ENCODE assay signal across 1 cellular context in genomic region chr6:157323924-157324276, GRCh38.
TF ChIP-seq lines count a peak whose summit lies in the region.

No MANE protein-coding gene starts in this region.

TF ChIP-seq in HepG2, 621 proteins besides CTCF, POLR2A, EP300 and RAD21 (continued from another document and continues in another):
- no peak for TF ChIP-seq REST (IDR thresholded peaks at IDR 0.05; ENCODE audit: borderline replicate concordance in 1 of 2, low read depth in 1 of 2, low read length in 2 of 2)
- no peak for TF ChIP-seq HNRNPK (IDR thresholded peaks at IDR 0.05; ENCODE audit: low read depth, low read length, poor library complexity, severe bottlenecking)
- TF ChIP-seq ZNF577 (CRISPR knock-in tag; IDR thresholded peaks at IDR 0.05; ENCODE audit: borderline replicate concordance, low read depth): no peak
- TF ChIP-seq CAMTA2 (CRISPR knock-in tag; IDR thresholded peaks at IDR 0.05; ENCODE audit: borderline replicate concordance): peak; percentile 36; the same call in 1 of the 2 replicates
- no peak for TF ChIP-seq ZBTB34 (CRISPR knock-in tag; IDR thresholded peaks at IDR 0.05)
- TF ChIP-seq STAT5B (CRISPR knock-in tag; IDR thresholded peaks at IDR 0.05): no peak
- TF ChIP-seq RAD51 (IDR thresholded peaks at IDR 0.05; ENCODE audit: borderline replicate concordance): no peak
- TF ChIP-seq MYPOP (CRISPR knock-in tag; IDR thresholded peaks at IDR 0.05): peak; percentile 84
- no peak for TF ChIP-seq ZNF451 (CRISPR knock-in tag; IDR thresholded peaks at IDR 0.05)
- TF ChIP-seq BRCA1 (CRISPR knock-in tag; IDR thresholded peaks at IDR 0.05): no peak
- peak; percentile 27 for TF ChIP-seq STAG1 (CRISPR knock-in tag; IDR thresholded peaks at IDR 0.05)
- no peak for TF ChIP-seq CBX1 (IDR thresholded peaks at IDR 0.05; ENCODE audit: low read depth)
- no peak for TF ChIP-seq ATF7 (IDR thresholded peaks at IDR 0.05)
- TF ChIP-seq ATF7 (CRISPR knock-in tag; IDR thresholded peaks at IDR 0.05): no peak
- TF ChIP-seq SIX4 (CRISPR knock-in tag; IDR thresholded peaks at IDR 0.05): no peak
- TF ChIP-seq NCOA5 (CRISPR knock-in tag; IDR thresholded peaks at IDR 0.05): no peak
- TF ChIP-seq THAP7 (CRISPR knock-in tag; IDR thresholded peaks at IDR 0.05): no peak
- TF ChIP-seq ZNF788 (CRISPR knock-in tag; IDR thresholded peaks at IDR 0.05; ENCODE audit: borderline replicate concordance): no peak
- TF ChIP-seq RNF219 (CRISPR knock-in tag; IDR thresholded peaks at IDR 0.05): no peak
- no peak for TF ChIP-seq ZBED4 (CRISPR knock-in tag; IDR thresholded peaks at IDR 0.05; ENCODE audit: borderline replicate concordance)
- TF ChIP-seq SMAD9 (CRISPR knock-in tag; IDR thresholded peaks at IDR 0.05): no peak
- no peak for TF ChIP-seq NFAT5 (CRISPR knock-in tag; IDR thresholded peaks at IDR 0.05)
- TF ChIP-seq ZNF670 (CRISPR knock-in tag; IDR thresholded peaks at IDR 0.05; ENCODE audit: borderline replicate concordance): no peak
- 0 out of 2 replicates have a peak, but pooled peaks have one; percentile 5 for TF ChIP-seq ZSCAN22 (CRISPR knock-in tag; IDR thresholded peaks at IDR 0.05)
- no peak for TF ChIP-seq ZNF274 (CRISPR knock-in tag; IDR thresholded peaks at IDR 0.05)
- TF ChIP-seq TBL1XR1 (IDR thresholded peaks at IDR 0.05; ENCODE audit: borderline replicate concordance, low read length, partially characterized antibody): no peak
- TF ChIP-seq GTF2F1 (IDR thresholded peaks at IDR 0.05; ENCODE audit: low read length): no peak
- no peak for TF ChIP-seq ERF (CRISPR knock-in tag; IDR thresholded peaks at IDR 0.05)
- TF ChIP-seq ZNF598 (CRISPR knock-in tag; IDR thresholded peaks at IDR 0.05; ENCODE audit: borderline replicate concordance): 0 out of 2 replicates have a peak, but pooled peaks have one; percentile 14
- no peak for TF ChIP-seq NR2C2 (CRISPR knock-in tag; IDR thresholded peaks at IDR 0.05; ENCODE audit: borderline replicate concordance)
- no peak for TF ChIP-seq SP5 (CRISPR knock-in tag; IDR thresholded peaks at IDR 0.05; ENCODE audit: borderline replicate concordance, low read depth)
- TF ChIP-seq HOXA3 (CRISPR knock-in tag; IDR thresholded peaks at IDR 0.05): no peak
- 0 out of 2 replicates have a peak, but pooled peaks have one; percentile 24 for TF ChIP-seq STAT6 (CRISPR knock-in tag; IDR thresholded peaks at IDR 0.05; ENCODE audit: borderline replicate concordance)
- TF ChIP-seq ZNF841 (CRISPR knock-in tag; IDR thresholded peaks at IDR 0.05; ENCODE audit: borderline replicate concordance): no peak
- TF ChIP-seq ZNF766 (CRISPR knock-in tag; IDR thresholded peaks at IDR 0.05; ENCODE audit: borderline replicate concordance): no peak
- TF ChIP-seq TFAP4 (IDR thresholded peaks at IDR 0.05; ENCODE audit: borderline replicate concordance, low read depth): no peak
- TF ChIP-seq SATB2 (CRISPR knock-in tag; IDR thresholded peaks at IDR 0.05): no peak
- no peak for TF ChIP-seq ZC3H13 (CRISPR knock-in tag; IDR thresholded peaks at IDR 0.05)
- no peak for TF ChIP-seq ZNF737 (CRISPR knock-in tag; IDR thresholded peaks at IDR 0.05; ENCODE audit: borderline replicate concordance)
